In genomic region chr14:53367631-53368030, GRCh38 we compare ENCODE assay signal across 19 cellular contexts.
DNase-seq lines count a peak whose midpoint lies in the region; ATAC-seq, FAIRE-seq and TF ChIP-seq lines count a peak whose summit lies in the region.
"Had no signal": no experiment of that assay in that cellular context is flagged by ENCODE, and none has a peak within 500 bp of the region (broad histone marks: within the 10 kb centered on the region; RNA-seq: fewer than 3 reads in every experiment).

No MANE protein-coding gene starts in this region.

- H3K9ac ChIP-seq in IMR-90 (ENCODE audit: low read depth, low read length): no peak overlapping the region
- H3K9ac ChIP-seq: KMS-11 had no signal

- TF ChIP-seq POLR2A in IMR-90 (IDR thresholded peaks at IDR 0.05; ENCODE audit: low read depth, low read length): no peak
- TF ChIP-seq POLR2A in vagina (IDR thresholded peaks at IDR 0.05): no peak

- CTCF ChIA-PET in IMR-90 (lab: Yijun Ruan, JAX): interaction anchor here (0.8 to 1.4 kb wide), 3 partner anchors 10 to 72 kb away, joined by 3 to 6 read pairs (median 3); no protein-coding TSS in a partner anchor

- no peaks in the 10 kb centered on the region for H3K36me3 ChIP-seq in IMR-90 (ENCODE audit: control insufficient read depth, insufficient read depth, low read length)
- H3K36me3 ChIP-seq in muscle layer of duodenum (ENCODE audit: control insufficient read depth in 1 of 2, insufficient read depth in 2 of 2, low read length in 2 of 2): no peaks in the 10 kb centered on the region
- H3K36me3 ChIP-seq in vagina: no peaks in the 10 kb centered on the region
- H3K36me3 ChIP-seq: colonic mucosa, pancreas had no signal

- ATAC-seq in IMR-90 (ENCODE audit: low read depth): peak; percentile 11; the same call in 1 of the 2 replicates
- ATAC-seq: Panc1, pancreas had no signal

- H4K5ac ChIP-seq in IMR-90 (ENCODE audit: low read depth, low read length): peak overlapping the region; percentile 89

- TF ChIP-seq RAD21 in IMR-90 (IDR thresholded peaks at IDR 0.05; ENCODE audit: low read length): no peak

- H2AFZ ChIP-seq in IMR-90 (replicated peaks; ENCODE audit: low read length, poor library complexity): no peak overlapping the region

- FAIRE-seq in D721Med (lab: Jason Lieb, UNC): no peak
- FAIRE-seq: pancreas had no signal

- peaks cover 17% of the 10 kb centered on the region for H3K4me1 ChIP-seq in IMR-90 (ENCODE audit: control insufficient read depth, insufficient read depth, low read length)
- peaks cover 0 to 4% of the 10 kb centered on the region in 2 donors for H3K4me1 ChIP-seq in muscle layer of duodenum (ENCODE audit: control insufficient read depth in 1 of 2, insufficient read depth in 2 of 2, low read length in 2 of 2)
- peaks cover 35% of the 10 kb centered on the region for H3K4me1 ChIP-seq in vagina
- H3K4me1 ChIP-seq: colonic mucosa, pancreas had no signal

- H3K9me1 ChIP-seq in IMR-90 (ENCODE audit: insufficient read depth, low read length): peaks cover 12% of the 10 kb centered on the region

- H3K9me3 ChIP-seq in IMR-90 (ENCODE audit: control insufficient read depth, insufficient read depth, low read length) (no peaks in the 10 kb centered on the region), muscle layer of duodenum (ENCODE audit: control insufficient read depth in 1 of 2, low read length in 2 of 2) (no peaks in the 10 kb centered on the region), vagina (no peaks in the 10 kb centered on the region)
- H3K9me3 ChIP-seq: colonic mucosa, pancreas had no signal

- peak overlapping the region; percentile 88 for H3K23ac ChIP-seq in IMR-90 (ENCODE audit: low read depth, low read length)

- peak overlapping the region; percentile 86; the same call in 2 of the 3 replicates for H2BK15ac ChIP-seq in IMR-90 (ENCODE audit: low read depth, low read length)

- peak overlapping the region; percentile 76 for H3K4ac ChIP-seq in IMR-90 (ENCODE audit: low read depth, low read length)

- DNase-seq in IMR-90: peak; percentile 27
- DNase-seq in fibroblast of mammary gland (ENCODE audit: low read depth): peak; percentile 92
- DNase-seq in vagina (ENCODE audit: extremely low spot score in 2 of 2): no peak
- no peak for DNase-seq in OCI-M1 (lab: John Stamatoyannopoulos, UW)
- DNase-seq in D721Med (ENCODE audit: insufficient read length, low spot score): no peak
- DNase-seq in activated CD8-positive, alpha-beta memory T cell treated with anti-CD3 and anti-CD28 coated beads, Interleukin-2, amount 50 U/mL, for 4 hours: no peak
- DNase-seq: activated CD8-positive, alpha-beta memory T cell treated with anti-CD3 and anti-CD28 coated beads, Interleukin-2, amount 50 U/mL, for 48 hours; activated naive CD8-positive, alpha-beta T cell treated with anti-CD3 and anti-CD28 coated beads, Interleukin-2, amount 10 ng/mL, durations not matched to agents 7 days and 5 days; CD8-positive, alpha-beta memory T cell; colonic mucosa; GDM1; NCI-H1417 treated with DMSO at 0.1 percent for 48 hours; NCI-H510A treated with DMSO at 0.1 percent for 48 hours; pancreas; stimulated activated CD4-positive, alpha-beta T cell treated with anti-CD3 and anti-CD28 coated beads, Interleukin-1b, Interleukin-23, amount 100 ng/mL, for 48 hours; T-helper 1 cell had no signal

- no peak for TF ChIP-seq CTCF in IMR-90 (conservative IDR thresholded peaks at IDR 0.05; ENCODE audit: low read depth, low read length)
- TF ChIP-seq CTCF in fibroblast of mammary gland (conservative IDR thresholded peaks at IDR 0.05; ENCODE audit: control insufficient read depth, insufficient read depth, low read depth, low read length): no peak
- no peak for TF ChIP-seq CTCF in vagina (IDR thresholded peaks at IDR 0.05)
- no peak for TF ChIP-seq CTCF in D721Med (IDR thresholded peaks at IDR 0.05; ENCODE audit: insufficient read depth, missing control alignments)

- H3K27ac ChIP-seq in IMR-90 (ENCODE audit: insufficient read depth, low read length) (peak overlapping the region; percentile 94; the same call in 1 of the 2 replicates), muscle layer of duodenum (ENCODE audit: low read length) (peak overlapping the region; percentile 21), vagina (peak overlapping the region; percentile 34)
- H3K27ac ChIP-seq: KMS-11, pancreas had no signal

- 47% methylated on average over 2 of the region's 5 CpGs; no CpG with 5 or more reads in 1 of the 2 experiments for WGBS in IMR-90 (ENCODE audit: extremely low coverage in 2 of 2, insufficient read length in 1 of 2), 2 experiments

- no peaks in the 10 kb centered on the region for H4K20me1 ChIP-seq in IMR-90 (ENCODE audit: insufficient read depth, low read length)

- H2BK20ac ChIP-seq in IMR-90 (ENCODE audit: low read depth, low read length): peak overlapping the region; percentile 77

- peak overlapping the region; percentile 79 for H3K14ac ChIP-seq in IMR-90 (replicated peaks; ENCODE audit: low read depth, low read length)

- in situ Hi-C loops in IMR-90 (cut with MboI; ENCODE audit: low sequenced_read_pairs): no loop called here

- H2BK120ac ChIP-seq in IMR-90 (ENCODE audit: low read depth, low read length): peak overlapping the region; percentile 77

- peak overlapping the region; percentile 13 to 70; a peak in 3 of 4 replicates for H4K8ac ChIP-seq in IMR-90 (ENCODE audit: low read depth in 2 of 2, low read length in 2 of 2)

- no TSS peak for BruUV-seq in IMR-90 (replicated peaks; lab: Mats Ljungman, UMichigan)

- dilution Hi-C loops in IMR-90 (cut with HindIII; ENCODE audit: low sequenced_read_pairs, unreplicated experiment): no loop called here

- peaks cover 2% of the 10 kb centered on the region; the same call in 1 of the 2 replicates for H3K27me3 ChIP-seq in IMR-90 (ENCODE audit: control insufficient read depth, insufficient read depth, low read length)
- H3K27me3 ChIP-seq in muscle layer of duodenum (ENCODE audit: low read depth, low read length): no peaks in the 10 kb centered on the region
- H3K27me3 ChIP-seq in vagina: no peaks in the 10 kb centered on the region
- H3K27me3 ChIP-seq: colonic mucosa, pancreas had no signal

- no peaks in the 10 kb centered on the region for H3K79me1 ChIP-seq in IMR-90 (ENCODE audit: low read depth in 1 of 2, low read length in 2 of 2)

- intact Hi-C loops in IMR-90 (cut with micrococcal nuclease): loop anchor here (2.0 to 5.0 kb wide), 2 partner anchors 43 to 170 kb away; no protein-coding TSS in a partner anchor
- intact Hi-C loops in vagina (cut with DNase I): no loop called here

- POLR2A ChIA-PET in IMR-90 (lab: Charles Lee; ENCODE audit: unreplicated experiment): no interaction called here

- H3K4me3 ChIP-seq in IMR-90 (ENCODE audit: insufficient read depth, low read depth, low read length) (no peak overlapping the region), fibroblast of mammary gland (ENCODE audit: control insufficient read depth, low read depth, low read length) (no peak overlapping the region), muscle layer of duodenum (ENCODE audit: low read depth in 1 of 2, low read length in 2 of 2) (no peak overlapping the region), vagina (no peak overlapping the region)
- H3K4me3 ChIP-seq: colonic mucosa, pancreas had no signal

- peak overlapping the region; percentile 93 for H3K18ac ChIP-seq in IMR-90 (ENCODE audit: low read depth, low read length)

- H2AK5ac ChIP-seq in IMR-90 (ENCODE audit: low read depth, low read length): peak overlapping the region; percentile 89

- no peak overlapping the region for H2AK9ac ChIP-seq in IMR-90 (replicated peaks; ENCODE audit: low read depth, low read length, poor library complexity)

- H4K91ac ChIP-seq in IMR-90 (ENCODE audit: insufficient read depth, low read depth, low read length): no peak overlapping the region; the same call in 1 of the 2 replicates

- no peak overlapping the region for H2BK5ac ChIP-seq in IMR-90 (ENCODE audit: low read depth, low read length, poor library complexity, severe bottlenecking)

- peak overlapping the region; percentile 67 for H3K4me2 ChIP-seq in IMR-90 (ENCODE audit: low read depth, low read length)
- H3K4me2 ChIP-seq: KMS-11 had no signal

- H3K56ac ChIP-seq in IMR-90 (ENCODE audit: extremely low read depth, insufficient read depth, low read length): no peak overlapping the region

TF ChIP-seq in IMR-90, 13 proteins besides CTCF, POLR2A, EP300 and RAD21:
- TF ChIP-seq MXI1 (IDR thresholded peaks at IDR 0.05; ENCODE audit: borderline replicate concordance, low read depth, low read length) (no peak), NFE2L2 (IDR thresholded peaks at IDR 0.05; ENCODE audit: low read depth, low read length) (no peak), SMC3 (IDR thresholded peaks at IDR 0.05; ENCODE audit: low read depth, low read length) (no peak), FOS (IDR thresholded peaks at IDR 0.05; ENCODE audit: low read depth, low read length) (no peak), CHD1 (IDR thresholded peaks at IDR 0.05; ENCODE audit: low read depth, low read length) (no peak), MAFK (IDR thresholded peaks at IDR 0.05; ENCODE audit: low read depth, low read length) (no peak), USF2 (IDR thresholded peaks at IDR 0.05; ENCODE audit: low read depth, low read length) (no peak), MAZ (IDR thresholded peaks at IDR 0.05; ENCODE audit: borderline replicate concordance, low read depth, low read length) (no peak), RFX5 (IDR thresholded peaks at IDR 0.05; ENCODE audit: low read depth, low read length) (no peak), RCOR1 (IDR thresholded peaks at IDR 0.05; ENCODE audit: insufficient replicate concordance, low read length) (no peak), ELK1 (IDR thresholded peaks at IDR 0.05; ENCODE audit: borderline replicate concordance, low read depth, low read length) (no peak), CEBPB (IDR thresholded peaks at IDR 0.05; ENCODE audit: low read depth, low read length) (no peak), BHLHE40 (IDR thresholded peaks at IDR 0.05; ENCODE audit: low read depth, low read length) (no peak)

Comparison
In these comparisons a context has a peak if more than half of its experiments do, and no peak if none do; other contexts are left out.
1. DNase-seq: peak in IMR-90 (single experiment) and fibroblast of mammary gland (single experiment); none in vagina (0 of 2), OCI-M1 (single experiment), D721Med (single experiment) and activated CD8-positive, alpha-beta memory T cell treated with anti-CD3 and anti-CD28 coated beads, Interleukin-2, amount 50 U/mL, for 4 hours (single experiment).
2. H3K27ac ChIP-seq: peak in every context shown above with its lines; median percentile 94 in IMR-90; 34 in vagina; 21 in muscle layer of duodenum.